ENCODE assay signal across 8 cellular contexts in the genomic region with DNA sequence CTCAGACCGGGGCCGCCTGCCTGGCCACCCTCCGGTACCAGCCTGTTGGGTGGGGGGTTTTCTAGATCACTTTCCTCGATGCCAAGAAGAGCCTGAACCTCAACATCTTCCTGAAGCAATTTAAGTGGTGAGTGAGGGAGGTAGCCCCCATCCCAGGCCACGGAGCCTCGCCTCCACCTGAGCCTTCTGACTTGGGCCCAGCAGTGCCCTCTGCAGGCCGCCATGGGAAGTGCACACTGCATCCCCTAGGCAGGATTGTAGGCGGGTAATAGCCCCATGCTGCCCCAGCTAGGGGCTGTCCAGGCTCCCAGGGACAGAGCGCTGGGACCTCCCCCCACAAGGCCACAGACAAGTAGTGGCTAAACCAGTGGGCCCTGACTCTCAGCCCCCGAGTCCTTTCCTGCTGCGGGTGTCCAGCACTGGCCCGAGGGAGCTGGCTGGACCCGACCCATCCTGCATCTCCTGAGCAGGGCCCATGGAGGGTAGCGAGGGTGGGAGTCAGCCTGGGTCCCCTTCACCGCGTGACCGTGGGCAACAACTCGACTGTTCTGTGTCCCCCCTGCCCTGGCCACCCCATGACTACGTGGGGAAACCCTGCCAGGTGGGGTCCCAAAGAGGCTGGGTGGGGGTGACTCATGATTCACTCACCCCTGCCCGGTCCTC.
DNase-seq lines count a peak whose midpoint lies in the region.

No MANE protein-coding gene starts in this region.

- DNase-seq in NCI-H82 (lab: John Stamatoyannopoulos, UW) (peak; percentile 76), NCI-H82 treated with DMSO at 0.1 percent for 48 hours (lab: John Stamatoyannopoulos, UW; ENCODE audit: unreplicated experiment) (no peak), LoVo (ENCODE audit: low spot score) (peak; percentile 34), T-helper 22 cell (ENCODE audit: low read depth) (peak; percentile 27), anterior cingulate cortex (lab: John Stamatoyannopoulos, UW) (peak in 38 of 58 donors; percentile 8 to 81 (median 43)), hypothalamus (lab: John Stamatoyannopoulos, UW) (peak in 32 of 51 donors; percentile 16 to 78 (median 50)), middle frontal gyrus (ENCODE audit: extremely low spot score, low spot score) (no peak)
- DNase-seq in stimulated activated CD4-positive, alpha-beta T cell treated with anti-CD3 and anti-CD28 coated beads, Interleukin-12 subunit alpha, Interleukin-12 subunit beta, amount 100 ng/mL, for 48 hours (ENCODE audit: low read depth in 2 of 3, low spot score in 1 of 3): peak; percentile 57 to 72 (median 62)

Comparison
In these comparisons a context has a peak if more than half of its experiments do, and no peak if none do; other contexts are left out.
1. DNase-seq: peak in NCI-H82 (single experiment), LoVo (single experiment), T-helper 22 cell (single experiment), anterior cingulate cortex (38 of 58), hypothalamus (32 of 51) and stimulated activated CD4-positive, alpha-beta T cell treated with anti-CD3 and anti-CD28 coated beads, Interleukin-12 subunit alpha, Interleukin-12 subunit beta, amount 100 ng/mL, for 48 hours (3 of 3); none in NCI-H82 treated with DMSO at 0.1 percent for 48 hours (single experiment) and middle frontal gyrus (single experiment).